9 cellular contexts compared by ENCODE assay signal in the genomic region with DNA sequence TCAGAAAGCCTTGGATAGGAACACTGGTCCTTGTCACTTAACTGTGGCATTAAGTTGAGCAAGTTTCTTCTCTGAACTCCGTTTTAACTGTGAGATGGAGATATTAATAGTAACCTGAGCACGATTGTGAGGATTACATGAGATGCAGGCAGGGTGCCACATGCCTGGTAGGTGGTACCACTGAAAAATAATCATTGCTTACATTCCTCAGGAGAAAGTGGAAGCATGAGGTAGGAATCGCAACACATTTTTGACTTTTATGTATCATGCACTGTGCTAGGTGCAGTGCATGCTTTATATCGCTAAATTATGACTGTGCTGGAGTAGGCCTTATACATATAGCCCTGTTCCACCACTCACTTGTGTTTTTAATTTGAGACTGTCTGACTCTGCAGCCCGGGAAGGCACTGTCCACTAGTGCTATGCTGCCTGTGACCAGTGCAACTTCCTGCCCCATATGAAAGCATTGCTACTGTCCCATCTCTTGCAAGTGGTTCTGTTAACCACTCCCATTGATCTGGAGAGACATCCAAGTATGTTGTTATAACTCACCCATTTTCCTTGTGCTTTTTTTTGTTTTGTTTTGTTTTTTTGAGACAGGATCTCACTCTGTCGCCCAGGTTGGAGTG. TPM values are rescaled to one million over a fixed set of nuclear protein-coding genes. Genes with fewer than 3 reads are reported as not detected.
DNase-seq lines count a peak whose midpoint lies in the region; ATAC-seq, FAIRE-seq and TF ChIP-seq lines count a peak whose summit lies in the region.
"Had no signal": no experiment of that assay in that cellular context is flagged by ENCODE, and none has a peak within 500 bp of the region (broad histone marks: within the 10 kb centered on the region; RNA-seq: fewer than 3 reads in every experiment).

No MANE protein-coding gene starts in this region.

- intact Hi-C loops in ascending aorta (cut with DNase I) (no loop called here), left lung (cut with DNase I) (no loop called here), thyroid gland (cut with DNase I) (no loop called here)

- no peak for ATAC-seq in left lung

- H3K36me3 Mint-ChIP-seq in activated CD4-positive, alpha-beta T cell treated with anti-CD3 and anti-CD28 coated beads, Interleukin-2, amount 10 ng/mL, durations not matched to agents 7 days and 5 days (ENCODE audit: low read depth), result peaks cover 25% of the 10 kb centered on the region

- H3K4me3 Mint-ChIP-seq in activated CD4-positive, alpha-beta T cell treated with anti-CD3 and anti-CD28 coated beads, Interleukin-2, amount 10 ng/mL, durations not matched to agents 7 days and 5 days, result peak overlapping the region; percentile 97

- H3K36me3 ChIP-seq in ascending aorta (peaks cover 14 to 27% of the 10 kb centered on the region in 2 donors), left lung (peaks cover 0 to 23% of the 10 kb centered on the region in 2 donors), thyroid gland (peaks cover 9 to 11% of the 10 kb centered on the region in 2 donors)

- H3K27me3 Mint-ChIP-seq in activated CD4-positive, alpha-beta T cell treated with anti-CD3 and anti-CD28 coated beads, Interleukin-2, amount 10 ng/mL, durations not matched to agents 7 days and 5 days, result no peaks in the 10 kb centered on the region

- TF ChIP-seq CTCF in ascending aorta (IDR thresholded peaks at IDR 0.05) (no peak), left lung (IDR thresholded peaks at IDR 0.05) (no peak), thyroid gland (IDR thresholded peaks at IDR 0.05) (no peak), D721Med (IDR thresholded peaks at IDR 0.05; ENCODE audit: insufficient read depth, missing control alignments) (no peak)

- H3K27ac ChIP-seq in ascending aorta (no peak overlapping the region), left lung (peak overlapping the region; percentile 79 to 91), thyroid gland (peak overlapping the region in 1 of 3 donors; percentile 91)

- 45 to 47% methylated on average over 6 of the region's 6 CpGs for WGBS in thyroid gland, 2 donors

- peaks cover 30% of the 10 kb centered on the region for H3K4me1 Mint-ChIP-seq in activated CD4-positive, alpha-beta T cell treated with anti-CD3 and anti-CD28 coated beads, Interleukin-2, amount 10 ng/mL, durations not matched to agents 7 days and 5 days

- no peaks in the 10 kb centered on the region for H3K9me3 ChIP-seq in ascending aorta
- no peaks in the 10 kb centered on the region for H3K9me3 ChIP-seq in left lung
- no peaks in the 10 kb centered on the region for H3K9me3 ChIP-seq in thyroid gland

- no peaks in the 10 kb centered on the region for H3K27me3 ChIP-seq in ascending aorta
- H3K27me3 ChIP-seq in left lung, result no peaks in the 10 kb centered on the region
- no peaks in the 10 kb centered on the region for H3K27me3 ChIP-seq in thyroid gland

- FAIRE-seq in D721Med (lab: Jason Lieb, UNC), result no peak

- no peak for TF ChIP-seq POLR2A in thyroid gland (IDR thresholded peaks at IDR 0.05)

- DNase-seq in activated CD4-positive, alpha-beta T cell treated with anti-CD3 and anti-CD28 coated beads, Interleukin-2, amount 10 ng/mL, durations not matched to agents 7 days and 5 days, result no peak
- no peak for DNase-seq in activated CD4-positive, alpha-beta T cell treated with anti-CD3 and anti-CD28 coated beads, Interleukin-2, amount 50 U/mL, for 4 hours
- no peak for DNase-seq in ascending aorta (ENCODE audit: low spot score in 2 of 2)
- DNase-seq in left lung, result peak in 1 of 2 donors; percentile 3
- DNase-seq in thyroid gland, result no peak
- DNase-seq in D721Med (ENCODE audit: insufficient read length, low spot score), result no peak
- no peak for DNase-seq in NCI-H748 treated with DMSO at 0.1 percent for 48 hours (lab: John Stamatoyannopoulos, UW)
- no peak for DNase-seq in NCI-H2107 treated with DMSO at 0.1 percent for 48 hours (lab: John Stamatoyannopoulos, UW; ENCODE audit: unreplicated experiment)
- DNase-seq: COR-L47 had no signal

- POLR2A ChIA-PET in activated CD4-positive, alpha-beta T cell treated with anti-CD3 and anti-CD28 coated beads, Interleukin-2, amount 10 ng/mL, durations not matched to agents 7 days and 5 days (lab: Charles Lee), result no interaction called here

- no peaks in the 10 kb centered on the region for H3K9me3 Mint-ChIP-seq in activated CD4-positive, alpha-beta T cell treated with anti-CD3 and anti-CD28 coated beads, Interleukin-2, amount 10 ng/mL, durations not matched to agents 7 days and 5 days

- H3K4me3 ChIP-seq in ascending aorta (peak overlapping the region; percentile 81 to 91), left lung (peak overlapping the region; percentile 75 to 89), thyroid gland (replicated peaks in 1 of 3) (peak overlapping the region; percentile 38 to 93 (median 76))

- peaks cover 9 to 17% of the 10 kb centered on the region in 2 donors for H3K4me1 ChIP-seq in ascending aorta
- H3K4me1 ChIP-seq in left lung, result peaks cover 19 to 38% of the 10 kb centered on the region in 2 donors
- peaks cover 21 to 22% of the 10 kb centered on the region in 2 donors for H3K4me1 ChIP-seq in thyroid gland

- CTCF ChIA-PET in activated CD4-positive, alpha-beta T cell treated with anti-CD3 and anti-CD28 coated beads, Interleukin-2, amount 10 ng/mL, durations not matched to agents 7 days and 5 days (lab: Charles Lee), result no interaction called here

- H3K27ac Mint-ChIP-seq in activated CD4-positive, alpha-beta T cell treated with anti-CD3 and anti-CD28 coated beads, Interleukin-2, amount 10 ng/mL, durations not matched to agents 7 days and 5 days, result peak overlapping the region; percentile 93

RNA-seq across cellular contexts. Expression of a gene that starts 1.0 kb away (rescaled TPM):
- total RNA-seq in activated CD4-positive, alpha-beta T cell treated with anti-CD3 and anti-CD28 coated beads, Interleukin-2, amount 10 ng/mL, durations not matched to agents 7 days and 5 days, result 10 to 100 TPM; 88.2 to 96.3 TPM
- total RNA-seq in ascending aorta (66.8 TPM), left lung (100 to 1,000 TPM in 1 of 2 donors, 10 to 100 TPM in 1; 77.4 to 154 TPM), thyroid gland (100 to 1,000 TPM in 1 of 4 donors, 10 to 100 TPM in 3; 20.6 to 134 (median 70.8) TPM)

RNA-seq across cellular contexts. Expression of a gene that starts 1.4 kb away (rescaled TPM):
- total RNA-seq in activated CD4-positive, alpha-beta T cell treated with anti-CD3 and anti-CD28 coated beads, Interleukin-2, amount 10 ng/mL, durations not matched to agents 7 days and 5 days, result 10 to 100 TPM; 19.3 to 21.0 TPM
- total RNA-seq in ascending aorta (59.3 TPM), left lung (10 to 100 TPM; 20.4 to 22.6 TPM), thyroid gland (10 to 100 TPM; 16.2 to 40.1 (median 24.3) TPM)

RNA-seq across cellular contexts. Expression of a gene that starts 48.4 kb away (rescaled TPM):
- total RNA-seq in activated CD4-positive, alpha-beta T cell treated with anti-CD3 and anti-CD28 coated beads, Interleukin-2, amount 10 ng/mL, durations not matched to agents 7 days and 5 days, result under 1 TPM in 1 of 2 experiments, not detected in 1; 0.06 TPM
- total RNA-seq in ascending aorta (not detected), left lung (not detected), thyroid gland (1 to 10 TPM in 1 of 4 donors, under 1 TPM in 1, not detected in 2; 0.73 to 1.0 TPM)

Comparison
In these comparisons a context has a peak if more than half of its experiments do, and no peak if none do; other contexts are left out.
1. H3K27ac ChIP-seq: peak in left lung (2 of 2); none in ascending aorta (0 of 2).
2. Peak in every context shown above with its lines, with median percentiles within 50 percentile points of each other: H3K4me3 ChIP-seq.